ENCODE assay signal across 8 cellular contexts in the genomic region with DNA sequence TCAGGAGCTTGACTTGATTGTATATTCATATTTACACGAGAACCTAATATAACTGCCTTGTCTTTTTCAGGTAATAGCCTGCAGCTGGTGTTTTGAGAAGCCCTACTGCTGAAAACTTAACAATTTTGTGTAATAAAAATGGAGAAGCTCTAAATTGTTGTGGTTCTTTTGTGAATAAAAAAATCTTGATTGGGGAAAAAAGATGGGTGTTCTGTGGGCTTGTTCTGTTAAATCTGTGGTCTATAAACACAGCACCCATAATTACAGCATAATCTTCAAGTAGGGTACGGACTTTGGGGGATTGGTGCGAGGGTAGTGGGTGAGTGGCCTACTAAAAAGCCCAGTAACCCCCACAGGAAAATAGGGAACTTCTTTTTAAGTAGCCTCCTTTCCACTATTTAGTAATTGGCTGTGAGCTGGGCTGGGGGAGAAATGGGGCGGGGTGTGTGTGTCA. TPM values are rescaled to one million over a fixed set of nuclear protein-coding genes. Genes with fewer than 3 reads are reported as not detected.
A peak's percentile ranks its signal among the peaks of the same experiment; 100 is the strongest.
DNase-seq lines count a peak whose midpoint lies in the region; ATAC-seq and TF ChIP-seq lines count a peak whose summit lies in the region.

No MANE protein-coding gene starts in this region.

- no peaks in the 10 kb centered on the region for H3K27me3 Mint-ChIP-seq in activated CD4-positive, alpha-beta memory T cell treated with anti-CD3 and anti-CD28 coated beads, Interleukin-2, amount 10 ng/mL, durations not matched to agents 7 days and 5 days
- peaks cover 7% of the 10 kb centered on the region for H3K27me3 Mint-ChIP-seq in activated CD4-positive, alpha-beta memory T cell treated with anti-CD3 and anti-CD28 coated beads for 36 hours
- H3K27me3 Mint-ChIP-seq in T-cell: no peaks in the 10 kb centered on the region

- DNase-seq in activated CD4-positive, alpha-beta memory T cell treated with anti-CD3 and anti-CD28 coated beads, Interleukin-2, amount 10 ng/mL, durations not matched to agents 7 days and 5 days: no peak
- no peak for DNase-seq in activated CD4-positive, alpha-beta memory T cell treated with anti-CD3 and anti-CD28 coated beads for 36 hours
- DNase-seq in T-cell (peak in 1 of 34 experiments; percentile 51), thyroid gland (no peak), hippocampal formation (lab: John Stamatoyannopoulos, UW) (no peak)
- DNase-seq in stimulated activated CD4-positive, alpha-beta T cell treated with anti-CD3 and anti-CD28 coated beads, Interleukin-12 subunit alpha, Interleukin-12 subunit beta, amount 100 ng/mL, for 4 hours: no peak

- TF ChIP-seq CTCF in thyroid gland (IDR thresholded peaks at IDR 0.05): no peak

- peak overlapping the region; percentile 70 for H3K27ac Mint-ChIP-seq in activated CD4-positive, alpha-beta memory T cell treated with anti-CD3 and anti-CD28 coated beads, Interleukin-2, amount 10 ng/mL, durations not matched to agents 7 days and 5 days
- H3K27ac Mint-ChIP-seq in activated CD4-positive, alpha-beta memory T cell treated with anti-CD3 and anti-CD28 coated beads for 36 hours: no peak overlapping the region
- peak overlapping the region; percentile 53 to 87 for H3K27ac Mint-ChIP-seq in T-cell

- ATAC-seq in T-cell (replicated peaks in 1 of 4): no peak
- ATAC-seq in GM19035 (IDR thresholded peaks at IDR 0.05; ENCODE audit: unreplicated experiment): no peak

- POLR2A ChIA-PET in activated CD4-positive, alpha-beta memory T cell treated with anti-CD3 and anti-CD28 coated beads, Interleukin-2, amount 10 ng/mL, durations not matched to agents 7 days and 5 days (lab: Charles Lee): interaction anchor here (0.6 to 28.9 kb wide), 32 partner anchors 7 to 996 kb away, joined by 3 to 6840 read pairs (median 8); a partner anchor contains a TSS
- POLR2A ChIA-PET in activated CD4-positive, alpha-beta memory T cell treated with anti-CD3 and anti-CD28 coated beads for 36 hours (lab: Charles Lee): interaction anchor here (0.6 to 26.8 kb wide), 15 partner anchors 10 to 727 kb away, joined by 3 to 4089 read pairs (median 4); a partner anchor contains a TSS
- POLR2A ChIA-PET in T-cell (lab: Charles Lee): interaction anchor here (0.6 to 5.1 kb wide), 23 partner anchors 8 to 326 kb away, joined by 3 to 96 read pairs (median 5); a partner anchor contains a TSS

- peak overlapping the region; percentile 91 for H3K4me3 ChIP-seq in iPS-15b (ENCODE audit: low read depth, low read length)
- H3K4me3 ChIP-seq in thyroid gland (replicated peaks in 1 of 3): peak overlapping the region in 2 of 3 donors; percentile 76 to 82

- H3K9ac ChIP-seq in iPS-15b (ENCODE audit: low read depth, low read length): no peak overlapping the region

- CTCF ChIA-PET in activated CD4-positive, alpha-beta memory T cell treated with anti-CD3 and anti-CD28 coated beads, Interleukin-2, amount 10 ng/mL, durations not matched to agents 7 days and 5 days (lab: Charles Lee): interaction anchor here (0.7 to 20.8 kb wide), 5 partner anchors 8 to 173 kb away, joined by 3 to 447 read pairs (median 13); a partner anchor contains a TSS
- CTCF ChIA-PET in activated CD4-positive, alpha-beta memory T cell treated with anti-CD3 and anti-CD28 coated beads for 36 hours (lab: Charles Lee): interaction anchor here (0.6 to 10.3 kb wide), 6 partner anchors 7 to 139 kb away, joined by 4 to 257 read pairs (median 6); a partner anchor contains a TSS
- CTCF ChIA-PET in T-cell (lab: Charles Lee): interaction anchor here in 1 of 2 donors (1.0 to 6.2 kb wide), 7 partner anchors 8 to 139 kb away, joined by 3 to 56 read pairs (median 7); a partner anchor contains a TSS

- H3K36me3 ChIP-seq in iPS-15b (ENCODE audit: control insufficient read depth, insufficient read depth, low read length): peaks cover 43% of the 10 kb centered on the region
- H3K36me3 ChIP-seq in thyroid gland: peaks cover 52% of the 10 kb centered on the region in 2 donors

- intact Hi-C loops in activated CD4-positive, alpha-beta memory T cell treated with anti-CD3 and anti-CD28 coated beads for 36 hours (cut with micrococcal nuclease): loop anchor here (2.0 kb wide), 1 partner anchor 80 kb away; no protein-coding TSS in a partner anchor
- intact Hi-C loops in thyroid gland (cut with DNase I): no loop called here

- no peaks in the 10 kb centered on the region for H3K36me3 Mint-ChIP-seq in activated CD4-positive, alpha-beta memory T cell treated with anti-CD3 and anti-CD28 coated beads, Interleukin-2, amount 10 ng/mL, durations not matched to agents 7 days and 5 days (ENCODE audit: low read depth)
- peaks cover 4% of the 10 kb centered on the region for H3K36me3 Mint-ChIP-seq in activated CD4-positive, alpha-beta memory T cell treated with anti-CD3 and anti-CD28 coated beads for 36 hours
- peaks cover 32% of the 10 kb centered on the region for H3K36me3 Mint-ChIP-seq in T-cell

- peaks cover 53% of the 10 kb centered on the region for H3K4me1 Mint-ChIP-seq in activated CD4-positive, alpha-beta memory T cell treated with anti-CD3 and anti-CD28 coated beads, Interleukin-2, amount 10 ng/mL, durations not matched to agents 7 days and 5 days
- peaks cover 44% of the 10 kb centered on the region for H3K4me1 Mint-ChIP-seq in activated CD4-positive, alpha-beta memory T cell treated with anti-CD3 and anti-CD28 coated beads for 36 hours (ENCODE audit: low read depth)
- peaks cover 51 to 70% (median 53%) of the 10 kb centered on the region in 3 donors for H3K4me1 Mint-ChIP-seq in T-cell

- no peaks in the 10 kb centered on the region for H3K27me3 ChIP-seq in iPS-15b (ENCODE audit: control insufficient read depth, insufficient read depth, low read length)
- no peaks in the 10 kb centered on the region for H3K27me3 ChIP-seq in thyroid gland

- 19 to 25% methylated on average over 4 of the region's 4 CpGs for WGBS in thyroid gland, 2 donors

- TF ChIP-seq POLR2A in thyroid gland (IDR thresholded peaks at IDR 0.05): peak in 1 of 2 donors; percentile 26

- H3K27ac ChIP-seq in thyroid gland: peak overlapping the region; percentile 99 to 100 (median 100)

- H3K9me3 ChIP-seq in iPS-15b (ENCODE audit: control insufficient read depth, insufficient read depth, low read length): no peaks in the 10 kb centered on the region
- no peaks in the 10 kb centered on the region for H3K9me3 ChIP-seq in thyroid gland

- no peak overlapping the region for H3K4me3 Mint-ChIP-seq in activated CD4-positive, alpha-beta memory T cell treated with anti-CD3 and anti-CD28 coated beads, Interleukin-2, amount 10 ng/mL, durations not matched to agents 7 days and 5 days
- no peak overlapping the region for H3K4me3 Mint-ChIP-seq in activated CD4-positive, alpha-beta memory T cell treated with anti-CD3 and anti-CD28 coated beads for 36 hours
- no peak overlapping the region for H3K4me3 Mint-ChIP-seq in T-cell

- H3K4me1 ChIP-seq in iPS-15b (ENCODE audit: control insufficient read depth, insufficient read depth, low read length): peaks cover 7% of the 10 kb centered on the region
- H3K4me1 ChIP-seq in thyroid gland: peaks cover 19 to 27% of the 10 kb centered on the region in 2 donors

- H3K9me3 Mint-ChIP-seq in activated CD4-positive, alpha-beta memory T cell treated with anti-CD3 and anti-CD28 coated beads, Interleukin-2, amount 10 ng/mL, durations not matched to agents 7 days and 5 days: no peaks in the 10 kb centered on the region
- H3K9me3 Mint-ChIP-seq in activated CD4-positive, alpha-beta memory T cell treated with anti-CD3 and anti-CD28 coated beads for 36 hours: no peaks in the 10 kb centered on the region
- H3K9me3 Mint-ChIP-seq in T-cell: no peaks in the 10 kb centered on the region

RNA-seq across cellular contexts. Expression of a gene that starts 7.5 kb away (rescaled TPM):
- 1,000 to 10,000 TPM; 7,674 to 7,759 TPM for total RNA-seq in activated CD4-positive, alpha-beta memory T cell treated with anti-CD3 and anti-CD28 coated beads, Interleukin-2, amount 10 ng/mL, durations not matched to agents 7 days and 5 days
- 1,000 to 10,000 TPM; 8,046 to 8,888 TPM for total RNA-seq in activated CD4-positive, alpha-beta memory T cell treated with anti-CD3 and anti-CD28 coated beads for 36 hours
- total RNA-seq in T-cell (over 10,000 TPM; 21,382 to 33,585 (median 22,045) TPM), thyroid gland (over 10,000 TPM; 20,994 to 36,233 (median 26,043) TPM)

RNA-seq across cellular contexts. Expression of a gene that starts 18.5 kb away (rescaled TPM):
- 10 to 100 TPM; 56.9 to 58.5 TPM for total RNA-seq in activated CD4-positive, alpha-beta memory T cell treated with anti-CD3 and anti-CD28 coated beads, Interleukin-2, amount 10 ng/mL, durations not matched to agents 7 days and 5 days
- 10 to 100 TPM; 67.8 to 69.8 TPM for total RNA-seq in activated CD4-positive, alpha-beta memory T cell treated with anti-CD3 and anti-CD28 coated beads for 36 hours
- 10 to 100 TPM; 66.4 to 96.8 (median 76.8) TPM for total RNA-seq in T-cell
- 100 to 1,000 TPM in 3 of 4 donors, 10 to 100 TPM in 1; 99.8 to 122 (median 116) TPM for total RNA-seq in thyroid gland

RNA-seq across cellular contexts. Expression of a gene that starts 51.8 kb away (rescaled TPM):
- total RNA-seq in activated CD4-positive, alpha-beta memory T cell treated with anti-CD3 and anti-CD28 coated beads, Interleukin-2, amount 10 ng/mL, durations not matched to agents 7 days and 5 days: 10 to 100 TPM; 55.4 to 60.0 TPM
- 10 to 100 TPM; 60.7 to 63.3 TPM for total RNA-seq in activated CD4-positive, alpha-beta memory T cell treated with anti-CD3 and anti-CD28 coated beads for 36 hours
- 100 to 1,000 TPM; 200 to 364 (median 284) TPM for total RNA-seq in T-cell
- total RNA-seq in thyroid gland: 100 to 1,000 TPM; 195 to 277 (median 222) TPM
